1 cellular context compared by ENCODE assay signal in genomic region chr9:37079370-37080164, GRCh38.
TF ChIP-seq lines count a peak whose summit lies in the region.

No MANE protein-coding gene starts in this region.

TF ChIP-seq in HepG2, 621 proteins besides CTCF, POLR2A, EP300 and RAD21 (continued from another document and continues in another):
- TF ChIP-seq ZXDC (CRISPR knock-in tag; IDR thresholded peaks at IDR 0.05) (peak; percentile 98), DNMT1 (CRISPR knock-in tag; IDR thresholded peaks at IDR 0.05) (peak; percentile 87; the same call in 1 of the 2 replicates), ATM (IDR thresholded peaks at IDR 0.05; ENCODE audit: borderline replicate concordance) (no peak), MXD1 (CRISPR knock-in tag; IDR thresholded peaks at IDR 0.05) (peak; percentile 99), ZNF784 (CRISPR knock-in tag; IDR thresholded peaks at IDR 0.05; ENCODE audit: borderline replicate concordance) (peak; percentile 92; the same call in 1 of the 2 replicates), ZNF124 (CRISPR knock-in tag; IDR thresholded peaks at IDR 0.05) (peak; percentile 97; the same call in 1 of the 2 replicates), ZSCAN21 (CRISPR knock-in tag; IDR thresholded peaks at IDR 0.05; ENCODE audit: borderline replicate concordance) (peak; percentile 96), ZNF101 (CRISPR knock-in tag; IDR thresholded peaks at IDR 0.05; ENCODE audit: borderline replicate concordance, low read depth) (peak; percentile 84; the same call in 1 of the 2 replicates), ZBTB33 (CRISPR knock-in tag; IDR thresholded peaks at IDR 0.05) (peak; percentile 82), ZNF275 (CRISPR knock-in tag; IDR thresholded peaks at IDR 0.05; ENCODE audit: borderline replicate concordance) (peak; percentile 99), ZBTB20 (CRISPR knock-in tag; IDR thresholded peaks at IDR 0.05; ENCODE audit: borderline replicate concordance, low read depth) (peak; percentile 94; the same call in 1 of the 2 replicates), ELK4 (CRISPR knock-in tag; IDR thresholded peaks at IDR 0.05; ENCODE audit: borderline replicate concordance) (peak; percentile 83; the same call in 1 of the 2 replicates), HOMEZ (CRISPR knock-in tag; IDR thresholded peaks at IDR 0.05; ENCODE audit: low read depth) (peak; percentile 60; the same call in 1 of the 2 replicates), PHB2 (IDR thresholded peaks at IDR 0.05; ENCODE audit: partially characterized antibody) (no peak), USF2 (IDR thresholded peaks at IDR 0.05; ENCODE audit: low read depth, low read length) (no peak), USF2 (CRISPR knock-in tag; IDR thresholded peaks at IDR 0.05; ENCODE audit: borderline replicate concordance) (peak; percentile 77; the same call in 1 of the 2 replicates), JDP2 (CRISPR knock-in tag; IDR thresholded peaks at IDR 0.05; ENCODE audit: borderline replicate concordance) (peak; percentile 84; the same call in 1 of the 2 replicates), ZNF710 (CRISPR knock-in tag; IDR thresholded peaks at IDR 0.05; ENCODE audit: borderline replicate concordance) (peak; percentile 88), PRDM4 (CRISPR knock-in tag; IDR thresholded peaks at IDR 0.05; ENCODE audit: borderline replicate concordance) (peak; percentile 83; the same call in 1 of the 2 replicates), MLXIP (CRISPR knock-in tag; IDR thresholded peaks at IDR 0.05; ENCODE audit: borderline replicate concordance) (peak; percentile 98), ZBTB49 (CRISPR knock-in tag; IDR thresholded peaks at IDR 0.05; ENCODE audit: borderline replicate concordance) (peak; percentile 84; the same call in 1 of the 2 replicates), ZNF557 (CRISPR knock-in tag; IDR thresholded peaks at IDR 0.05) (peak; percentile 99), NFATC3 (CRISPR knock-in tag; IDR thresholded peaks at IDR 0.05) (peak; percentile 99), EED (CRISPR knock-in tag; IDR thresholded peaks at IDR 0.05) (peak; percentile 99), TOPORS (CRISPR knock-in tag; IDR thresholded peaks at IDR 0.05) (peak; percentile 99)
